9 cellular contexts compared by ENCODE assay signal in genomic region chr16:14309001-14309886, GRCh38.
DNase-seq lines count a peak whose midpoint lies in the region; TF ChIP-seq lines count a peak whose summit lies in the region.
"Had no signal": no experiment of that assay in that cellular context is flagged by ENCODE, and none has a peak within 500 bp of the region (broad histone marks: within the 10 kb centered on the region; RNA-seq: fewer than 3 reads in every experiment).

No MANE protein-coding gene starts in this region.

- H3K4me1 ChIP-seq in mammary epithelial cell (ENCODE audit: insufficient read depth, low read length) (peaks cover 59% of the 10 kb centered on the region), rectal smooth muscle tissue (ENCODE audit: control insufficient read depth, insufficient read depth, low read length) (peaks cover 26% of the 10 kb centered on the region), SK-N-SH (ENCODE audit: control insufficient read depth in 1 of 2, insufficient read depth in 2 of 2, low read depth in 1 of 2, low read length in 1 of 2) (peaks cover 16 to 29% of the 10 kb centered on the region in 2 experiments)

- intact Hi-C loops in mammary epithelial cell (cut with micrococcal nuclease), result loop anchor here (5.0 kb wide), 1 partner anchor 48 kb away; no protein-coding TSS in a partner anchor

- H3K4me3 ChIP-seq in GM08714 (ENCODE audit: low read length), result peak overlapping the region; percentile 24; the same call in 1 of the 2 replicates
- 0 out of 2 replicates have a peak overlapping the region, but pooled peaks have one; percentile 0 for H3K4me3 ChIP-seq in LNCaP clone FGC (ENCODE audit: low read depth, low read length)
- peak overlapping the region; percentile 6 to 19 (median 18) for H3K4me3 ChIP-seq in mammary epithelial cell (replicated peaks in 1 of 3; ENCODE audit: insufficient read depth in 1 of 3, low read depth in 2 of 3, low read length in 3 of 3)
- H3K4me3 ChIP-seq in rectal smooth muscle tissue (ENCODE audit: low read length), result peak overlapping the region; percentile 37
- H3K4me3 ChIP-seq in SK-N-SH (ENCODE audit: low read depth in 2 of 2, low read length in 1 of 2), result no peak overlapping the region

- in situ Hi-C loops in mammary epithelial cell (cut with MboI; ENCODE audit: low sequenced_read_pairs in 2 of 2), result no loop called here

- peak; percentile 59 for DNase-seq in LNCaP clone FGC (ENCODE audit: low read depth)
- DNase-seq in mammary epithelial cell, result peak; percentile 81
- DNase-seq in NCI-H2029 treated with DMSO at 0.1 percent for 48 hours (lab: John Stamatoyannopoulos, UW), result no peak
- no peak for DNase-seq in SK-N-SH
- DNase-seq in AG08396 (ENCODE audit: low spot score), result no peak
- DNase-seq in cerebellar nuclear complex (lab: John Stamatoyannopoulos, UW), result no peak
- DNase-seq: small intestine had no signal

- TF ChIP-seq CTCF in LNCaP clone FGC (IDR thresholded peaks at IDR 0.05; ENCODE audit: control insufficient read depth, extremely low read depth, insufficient read depth), result peak; percentile 11; the same call in 1 of the 2 replicates
- TF ChIP-seq CTCF in mammary epithelial cell (conservative IDR thresholded peaks at IDR 0.05 in 1 of 2, IDR thresholded peaks at IDR 0.05 in 1 of 2; ENCODE audit: extremely low read depth in 1 of 2, insufficient read depth in 1 of 2, low read depth in 1 of 2, low read length in 2 of 2), result peak; percentile 31 to 40
- no peak for TF ChIP-seq CTCF in SK-N-SH (IDR thresholded peaks at IDR 0.05)

- peak overlapping the region; percentile 64 for H2AFZ ChIP-seq in mammary epithelial cell (ENCODE audit: low read depth, low read length)
- no peak overlapping the region for H2AFZ ChIP-seq in SK-N-SH (ENCODE audit: low read depth)

- H3K9me3 ChIP-seq in mammary epithelial cell (replicated peaks; ENCODE audit: insufficient read depth, low read length) (no peaks in the 10 kb centered on the region), SK-N-SH (no peaks in the 10 kb centered on the region)

- 21% methylated on average over 24 of the region's 26 CpGs for WGBS in mammary epithelial cell (ENCODE audit: low coverage, missing lambda C conversion rate)
- 84% methylated on average over 23 of the region's 26 CpGs for WGBS in SK-N-SH (ENCODE audit: low lambda C conversion rate)

- peaks cover 6% of the 10 kb centered on the region for H3F3A ChIP-seq in SK-N-SH (replicated peaks; ENCODE audit: insufficient read depth)

- H3K4me2 ChIP-seq in mammary epithelial cell (ENCODE audit: insufficient read depth, low read depth, low read length) (peak overlapping the region; percentile 81), SK-N-SH (no peak overlapping the region)

- no peak for TF ChIP-seq RAD21 in SK-N-SH (IDR thresholded peaks at IDR 0.05; ENCODE audit: low read length)

- H3K27me3 ChIP-seq in mammary epithelial cell (ENCODE audit: insufficient read depth, low read length) (no peaks in the 10 kb centered on the region), rectal smooth muscle tissue (ENCODE audit: control insufficient read depth, insufficient read depth, low read length) (no peaks in the 10 kb centered on the region), SK-N-SH (ENCODE audit: insufficient read depth) (no peaks in the 10 kb centered on the region)

- peak overlapping the region; percentile 77 for H3K9ac ChIP-seq in mammary epithelial cell (ENCODE audit: insufficient read depth, low read length)
- H3K9ac ChIP-seq in rectal smooth muscle tissue (ENCODE audit: low read length), result no peak overlapping the region
- no peak overlapping the region for H3K9ac ChIP-seq in SK-N-SH

- POLR2A ChIA-PET in SK-N-SH (lab: Yijun Ruan, JAX), result no interaction called here

- H3K36me3 ChIP-seq in mammary epithelial cell (ENCODE audit: insufficient read depth, low read length), result no peaks in the 10 kb centered on the region
- H3K36me3 ChIP-seq in rectal smooth muscle tissue (ENCODE audit: control insufficient read depth, insufficient read depth, low read length), result no peaks in the 10 kb centered on the region
- H3K36me3 ChIP-seq in SK-N-SH (replicated peaks in 1 of 2; ENCODE audit: control insufficient read depth in 1 of 2, insufficient read depth in 2 of 2, low read length in 1 of 2), result no peaks in the 10 kb centered on the region

- H4K20me1 ChIP-seq in mammary epithelial cell (ENCODE audit: insufficient read depth, low read length), result no peaks in the 10 kb centered on the region
- peaks cover 54% of the 10 kb centered on the region for H4K20me1 ChIP-seq in SK-N-SH (ENCODE audit: insufficient read depth)

- CTCF ChIA-PET in mammary epithelial cell (lab: Charles Lee; ENCODE audit: low non-redundant PET), result no interaction called here
- CTCF ChIA-PET in SK-N-SH (lab: Yijun Ruan, JAX), result interaction anchor here (0.6 to 2.0 kb wide), 4 partner anchors 8 to 386 kb away, joined by 3 to 6 read pairs (median 4); no protein-coding TSS in a partner anchor

- H3K27ac ChIP-seq in mammary epithelial cell (ENCODE audit: insufficient read depth, low read depth, low read length), result peak overlapping the region; percentile 95
- H3K27ac ChIP-seq in rectal smooth muscle tissue (ENCODE audit: low read depth, low read length), result no peak overlapping the region
- H3K27ac ChIP-seq in SK-N-SH (ENCODE audit: low read depth in 2 of 2, low read length in 1 of 2), result no peak overlapping the region

- no peak for TF ChIP-seq EP300 in SK-N-SH (IDR thresholded peaks at IDR 0.05; ENCODE audit: borderline replicate concordance in 1 of 2, low read depth in 1 of 2, low read length in 1 of 2)

- peaks cover 100% of the 10 kb centered on the region for H3K79me2 ChIP-seq in mammary epithelial cell (ENCODE audit: insufficient read depth, low read length)
- H3K79me2 ChIP-seq in SK-N-SH (ENCODE audit: insufficient read depth), result peaks cover 96% of the 10 kb centered on the region

- dilution Hi-C loops in mammary epithelial cell (cut with HindIII; ENCODE audit: low sequenced_read_pairs), result no loop called here

- no TSS peak for BruUV-seq in mammary epithelial cell (replicated peaks; lab: Mats Ljungman, UMichigan)

- no peaks in the 10 kb centered on the region for H3K9me2 ChIP-seq in SK-N-SH

TF ChIP-seq in SK-N-SH, 30 proteins besides CTCF, POLR2A, EP300 and RAD21 (continues in another document):
- TF ChIP-seq USF2 (IDR thresholded peaks at IDR 0.05; ENCODE audit: borderline replicate concordance, low read depth, low read length) (no peak), FOSL2 (IDR thresholded peaks at IDR 0.05; ENCODE audit: borderline replicate concordance, low read depth) (no peak), FOXJ3 (CRISPR knock-in tag; IDR thresholded peaks at IDR 0.05) (no peak), TCF12 (IDR thresholded peaks at IDR 0.05) (no peak), GABPA (IDR thresholded peaks at IDR 0.05; ENCODE audit: low read depth) (no peak), ZBTB33 (IDR thresholded peaks at IDR 0.05; ENCODE audit: borderline replicate concordance, low read depth) (no peak), YY1 (IDR thresholded peaks at IDR 0.05; ENCODE audit: low read depth) (no peak), POLR2AphosphoS5 (IDR thresholded peaks at IDR 0.05; ENCODE audit: low read depth, low read length) (no peak), ELF1 (IDR thresholded peaks at IDR 0.05) (no peak), CHD2 (IDR thresholded peaks at IDR 0.05; ENCODE audit: low read length, partially characterized antibody) (no peak), REST (IDR thresholded peaks at IDR 0.05; ENCODE audit: low read depth, low read length) (no peak)

Comparison
In these comparisons a context has a peak if more than half of its experiments do, and no peak if none do; other contexts are left out.
1. H3K4me3 ChIP-seq: peak in GM08714 (single experiment), LNCaP clone FGC (single experiment), mammary epithelial cell (3 of 3) and rectal smooth muscle tissue (single experiment); none in SK-N-SH (0 of 2).
2. DNase-seq: peak in LNCaP clone FGC (single experiment) and mammary epithelial cell (single experiment); none in NCI-H2029 treated with DMSO at 0.1 percent for 48 hours (single experiment), SK-N-SH (single experiment), AG08396 (single experiment) and cerebellar nuclear complex (0 of 2).